1 cellular context compared by ENCODE assay signal in genomic region chr20:35320396-35321126, GRCh38.
TF ChIP-seq lines count a peak whose summit lies in the region.

No MANE protein-coding gene starts in this region.

TF ChIP-seq in HepG2, 621 proteins besides CTCF, POLR2A, EP300 and RAD21 (continued from another document and continues in another):
- no peak for TF ChIP-seq SKIL (CRISPR knock-in tag; IDR thresholded peaks at IDR 0.05; ENCODE audit: borderline replicate concordance)
- no peak for TF ChIP-seq KLF15 (CRISPR knock-in tag; IDR thresholded peaks at IDR 0.05; ENCODE audit: borderline replicate concordance)
- TF ChIP-seq CREM (IDR thresholded peaks at IDR 0.05), result no peak
- TF ChIP-seq CREM (CRISPR knock-in tag; IDR thresholded peaks at IDR 0.05), result no peak
- no peak for TF ChIP-seq MED8 (CRISPR knock-in tag; IDR thresholded peaks at IDR 0.05; ENCODE audit: insufficient replicate concordance)
- TF ChIP-seq ZNF766 (CRISPR knock-in tag; IDR thresholded peaks at IDR 0.05; ENCODE audit: borderline replicate concordance), result no peak
- no peak for TF ChIP-seq AKAP8 (CRISPR knock-in tag; IDR thresholded peaks at IDR 0.05)
- TF ChIP-seq ZNF569 (CRISPR knock-in tag; IDR thresholded peaks at IDR 0.05; ENCODE audit: borderline replicate concordance), result no peak
- TF ChIP-seq HOMEZ (CRISPR knock-in tag; IDR thresholded peaks at IDR 0.05; ENCODE audit: low read depth), result 0 out of 2 replicates have a peak, but pooled peaks have one; percentile 34
- no peak for TF ChIP-seq ZNF546 (CRISPR knock-in tag; conservative IDR thresholded peaks at IDR 0.05)
- TF ChIP-seq SMC3 (IDR thresholded peaks at IDR 0.05; ENCODE audit: low read length), result peak; percentile 51; the same call in 1 of the 2 replicates
- TF ChIP-seq BORCS8-MEF2B (CRISPR knock-in tag; IDR thresholded peaks at IDR 0.05), result no peak
- TF ChIP-seq ZEB1 (IDR thresholded peaks at IDR 0.05; ENCODE audit: insufficient replicate concordance, low read depth), result peak; percentile 11
- no peak for TF ChIP-seq ZNF326 (CRISPR knock-in tag; IDR thresholded peaks at IDR 0.05; ENCODE audit: borderline replicate concordance)
- TF ChIP-seq TBX2 (CRISPR knock-in tag; IDR thresholded peaks at IDR 0.05; ENCODE audit: borderline replicate concordance), result no peak
- no peak for TF ChIP-seq ZMYM2 (CRISPR knock-in tag; IDR thresholded peaks at IDR 0.05)
- TF ChIP-seq GABPA (IDR thresholded peaks at IDR 0.05; ENCODE audit: low read depth, low read length), result no peak
- TF ChIP-seq GABPA (CRISPR knock-in tag; IDR thresholded peaks at IDR 0.05; ENCODE audit: low read depth), result peak; percentile 27; the same call in 1 of the 2 replicates
- no peak for TF ChIP-seq ZSCAN12 (CRISPR knock-in tag; IDR thresholded peaks at IDR 0.05)
- TF ChIP-seq NR2F6 (IDR thresholded peaks at IDR 0.05), result 0 out of 2 replicates have a peak, but pooled peaks have one; percentile 28
- 0 out of 2 replicates have a peak, but pooled peaks have one; percentile 36 for TF ChIP-seq NR2F6 (CRISPR knock-in tag; IDR thresholded peaks at IDR 0.05)
- no peak for TF ChIP-seq ETV6 (CRISPR knock-in tag; conservative IDR thresholded peaks at IDR 0.05)
- no peak for TF ChIP-seq NAIF1 (CRISPR knock-in tag; IDR thresholded peaks at IDR 0.05; ENCODE audit: borderline replicate concordance)
- TF ChIP-seq ZBTB37 (CRISPR knock-in tag; IDR thresholded peaks at IDR 0.05), result 0 out of 2 replicates have a peak, but pooled peaks have one; percentile 18
- no peak for TF ChIP-seq ZNF713 (CRISPR knock-in tag; IDR thresholded peaks at IDR 0.05)
- no peak for TF ChIP-seq MAZ (IDR thresholded peaks at IDR 0.05; ENCODE audit: borderline replicate concordance, low read depth, low read length)
- no peak for TF ChIP-seq MAZ (CRISPR knock-in tag; IDR thresholded peaks at IDR 0.05; ENCODE audit: low read depth)
- no peak for TF ChIP-seq FOXO4 (CRISPR knock-in tag; conservative IDR thresholded peaks at IDR 0.05)
- TF ChIP-seq FOXA3 (CRISPR knock-in tag; IDR thresholded peaks at IDR 0.05), result peak; percentile 69
- peak; percentile 39 for TF ChIP-seq XRCC5 (optimal IDR thresholded peaks at IDR 0.05; ENCODE audit: low read length)
- TF ChIP-seq ZNF224 (CRISPR knock-in tag; IDR thresholded peaks at IDR 0.05), result no peak
- TF ChIP-seq ZSCAN31 (CRISPR knock-in tag; IDR thresholded peaks at IDR 0.05; ENCODE audit: low read depth), result no peak
- peak; percentile 24; the same call in 1 of the 2 replicates for TF ChIP-seq BHLHE40 (IDR thresholded peaks at IDR 0.05; ENCODE audit: low read length)
- peak; percentile 32; the same call in 1 of the 2 replicates for TF ChIP-seq FOXK1 (CRISPR knock-in tag; IDR thresholded peaks at IDR 0.05; ENCODE audit: borderline replicate concordance, low read depth)
- no peak for TF ChIP-seq ZNF136 (CRISPR knock-in tag; IDR thresholded peaks at IDR 0.05; ENCODE audit: low read depth)
- no peak for TF ChIP-seq ZNF12 (CRISPR knock-in tag; IDR thresholded peaks at IDR 0.05)
- peak; percentile 52; the same call in 1 of the 2 replicates for TF ChIP-seq HMGXB3 (CRISPR knock-in tag; IDR thresholded peaks at IDR 0.05; ENCODE audit: borderline replicate concordance)
- TF ChIP-seq SAP130 (CRISPR knock-in tag; IDR thresholded peaks at IDR 0.05; ENCODE audit: low read depth), result peak; percentile 35; the same call in 1 of the 2 replicates
- TF ChIP-seq ZNF672 (CRISPR knock-in tag; IDR thresholded peaks at IDR 0.05), result no peak
- TF ChIP-seq SOX6 (IDR thresholded peaks at IDR 0.05), result no peak
- peak; percentile 50 for TF ChIP-seq SOX6 (CRISPR knock-in tag; IDR thresholded peaks at IDR 0.05)
- TF ChIP-seq PRDM10 (CRISPR knock-in tag; IDR thresholded peaks at IDR 0.05; ENCODE audit: low read depth), result 0 out of 2 replicates have a peak, but pooled peaks have one; percentile 25
- TF ChIP-seq ZNF614 (CRISPR knock-in tag; IDR thresholded peaks at IDR 0.05; ENCODE audit: borderline replicate concordance), result no peak
- TF ChIP-seq REST (IDR thresholded peaks at IDR 0.05; ENCODE audit: borderline replicate concordance in 1 of 2, low read depth in 1 of 2, low read length in 2 of 2), result no peak
- TF ChIP-seq SOX5 (CRISPR knock-in tag; IDR thresholded peaks at IDR 0.05; ENCODE audit: borderline replicate concordance), result peak; percentile 42; the same call in 1 of the 2 replicates
- TF ChIP-seq TEAD3 (CRISPR knock-in tag; optimal IDR thresholded peaks at IDR 0.05; ENCODE audit: borderline replicate concordance), result peak; percentile 77
- no peak for TF ChIP-seq ZNF607 (CRISPR knock-in tag; IDR thresholded peaks at IDR 0.05; ENCODE audit: borderline replicate concordance)
- no peak for TF ChIP-seq FOXA1 (IDR thresholded peaks at IDR 0.05)
- TF ChIP-seq FOXA1 (CRISPR knock-in tag; IDR thresholded peaks at IDR 0.05), result peak; percentile 74
- TF ChIP-seq ZNF282 (IDR thresholded peaks at IDR 0.05; ENCODE audit: partially characterized antibody), result no peak
- TF ChIP-seq ZFP90 (CRISPR knock-in tag; IDR thresholded peaks at IDR 0.05; ENCODE audit: borderline replicate concordance), result no peak
- no peak for TF ChIP-seq ZC3H4 (CRISPR knock-in tag; IDR thresholded peaks at IDR 0.05; ENCODE audit: borderline replicate concordance)
